29 cellular contexts compared by ENCODE assay signal in genomic region chr10:122245897-122246296, GRCh38. TPM values are rescaled to one million over a fixed set of nuclear protein-coding genes. Genes with fewer than 3 reads are reported as not detected.
"Had no signal": no experiment of that assay in that cellular context is flagged by ENCODE, and none has a peak within 500 bp of the region (broad histone marks: within the 10 kb centered on the region; RNA-seq: fewer than 3 reads in every experiment).

No MANE protein-coding gene starts in this region.

- H3K4me1 ChIP-seq: SJCRH30 had no signal

- H3K36me3 Mint-ChIP-seq: activated naive CD8-positive, alpha-beta T cell treated with anti-CD3 and anti-CD28 coated beads for 36 hours had no signal

- H3K9me3 Mint-ChIP-seq: activated CD4-positive, alpha-beta T cell treated with anti-CD3 and anti-CD28 coated beads, Interleukin-2, amount 10 ng/mL, durations not matched to agents 24 days and 14 days; activated CD8-positive, alpha-beta T cell treated with anti-CD3 and anti-CD28 coated beads for 36 hours; activated naive CD8-positive, alpha-beta T cell treated with anti-CD3 and anti-CD28 coated beads for 36 hours; activated T-cell treated with anti-CD3 and anti-CD28 coated beads, Interleukin-2, amount 50 U/mL, for 72 hours; activated T-helper 17 cell treated with anti-CD3 and anti-CD28 coated beads, Interleukin-2, amount 50 U/mL, for 72 hours had no signal

- H3K27me3 Mint-ChIP-seq: activated CD4-positive, alpha-beta T cell treated with anti-CD3 and anti-CD28 coated beads, Interleukin-2, amount 10 ng/mL, durations not matched to agents 24 days and 14 days; activated CD8-positive, alpha-beta T cell treated with anti-CD3 and anti-CD28 coated beads for 36 hours; activated naive CD8-positive, alpha-beta T cell treated with anti-CD3 and anti-CD28 coated beads for 36 hours had no signal

- H3K9me3 ChIP-seq: MG63, SJCRH30 had no signal

- DNase-seq: activated CD4-positive, alpha-beta T cell treated with anti-CD3 and anti-CD28 coated beads, Interleukin-2, amount 10 ng/mL, durations not matched to agents 24 days and 14 days; activated CD4-positive, alpha-beta T cell treated with anti-CD3 and anti-CD28 coated beads, Interleukin-2, amount 50 U/mL, for 4 hours; activated CD8-positive, alpha-beta T cell treated with anti-CD3 and anti-CD28 coated beads for 36 hours; activated effector memory CD4-positive, alpha-beta T cell treated with anti-CD3 and anti-CD28 coated beads, Interleukin-2, amount 50 U/mL, for 16 hours; activated naive CD4-positive, alpha-beta T cell; activated naive CD4-positive, alpha-beta T cell treated with anti-CD3 and anti-CD28 coated beads, Interleukin-2, amount 50 U/mL, for 16 hours; activated naive CD8-positive, alpha-beta T cell treated with anti-CD3 and anti-CD28 coated beads for 36 hours; activated T-cell treated with anti-CD3 and anti-CD28 coated beads, Interleukin-2, amount 50 U/mL, for 1 hour; activated T-cell treated with anti-CD3 and anti-CD28 coated beads, Interleukin-2, amount 50 U/mL, for 72 hours; amniotic stem cell; aorta; brain microvascular endothelial cell; Kasumi-1; KG1; MG63; MV-4-11; NCI-H1092; NCI-H1694 treated with DMSO at 0.1 percent for 48 hours; NCI-H524 treated with DMSO at 0.1 percent for 48 hours; SHP77; SJCRH30; T1000 had no signal

- ATAC-seq: activated CD8-positive, alpha-beta T cell treated with anti-CD3 and anti-CD28 coated beads for 36 hours; activated T-cell treated with anti-CD3 and anti-CD28 coated beads, Interleukin-2, amount 50 U/mL, for 72 hours; activated T-helper 17 cell treated with anti-CD3 and anti-CD28 coated beads, Interleukin-2, amount 50 U/mL, for 72 hours; Panc1 had no signal

- H3K27ac ChIP-seq: brain microvascular endothelial cell, SJCRH30, SK-N-MC had no signal

- H3K4me3 ChIP-seq: MG63, SJCRH30, SK-N-MC had no signal

- H3K4me3 Mint-ChIP-seq: activated CD4-positive, alpha-beta T cell treated with anti-CD3 and anti-CD28 coated beads, Interleukin-2, amount 10 ng/mL, durations not matched to agents 24 days and 14 days; activated CD8-positive, alpha-beta T cell treated with anti-CD3 and anti-CD28 coated beads for 36 hours; activated naive CD8-positive, alpha-beta T cell treated with anti-CD3 and anti-CD28 coated beads for 36 hours; activated T-cell treated with anti-CD3 and anti-CD28 coated beads, Interleukin-2, amount 50 U/mL, for 72 hours; activated T-helper 17 cell treated with anti-CD3 and anti-CD28 coated beads, Interleukin-2, amount 50 U/mL, for 72 hours had no signal

- H3K36me3 ChIP-seq: MG63 had no signal

- H3K4me1 Mint-ChIP-seq: activated CD4-positive, alpha-beta T cell treated with anti-CD3 and anti-CD28 coated beads, Interleukin-2, amount 10 ng/mL, durations not matched to agents 24 days and 14 days; activated naive CD8-positive, alpha-beta T cell treated with anti-CD3 and anti-CD28 coated beads for 36 hours; activated T-helper 17 cell treated with anti-CD3 and anti-CD28 coated beads, Interleukin-2, amount 50 U/mL, for 72 hours had no signal

- H3K27ac Mint-ChIP-seq: activated CD4-positive, alpha-beta T cell treated with anti-CD3 and anti-CD28 coated beads, Interleukin-2, amount 10 ng/mL, durations not matched to agents 24 days and 14 days; activated CD8-positive, alpha-beta T cell treated with anti-CD3 and anti-CD28 coated beads for 36 hours; activated naive CD8-positive, alpha-beta T cell treated with anti-CD3 and anti-CD28 coated beads for 36 hours; activated T-cell treated with anti-CD3 and anti-CD28 coated beads, Interleukin-2, amount 50 U/mL, for 72 hours; activated T-helper 17 cell treated with anti-CD3 and anti-CD28 coated beads, Interleukin-2, amount 50 U/mL, for 72 hours had no signal

- H3K27me3 ChIP-seq: brain microvascular endothelial cell, MG63, SJCRH30 had no signal

RNA-seq across cellular contexts. Expression of gene BTBD16, which starts 25.2 kb away (rescaled TPM):
- total RNA-seq: activated CD4-positive, alpha-beta T cell treated with anti-CD3 and anti-CD28 coated beads, Interleukin-2, amount 10 ng/mL, durations not matched to agents 24 days and 14 days; activated CD8-positive, alpha-beta memory T cell treated with anti-CD3 and anti-CD28 coated beads for 36 hours; activated CD8-positive, alpha-beta T cell treated with anti-CD3 and anti-CD28 coated beads for 36 hours; activated naive CD8-positive, alpha-beta T cell treated with anti-CD3 and anti-CD28 coated beads for 36 hours; activated T-cell treated with anti-CD3 and anti-CD28 coated beads, Interleukin-2, amount 50 U/mL, for 72 hours; activated T-helper 17 cell treated with anti-CD3 and anti-CD28 coated beads, Interleukin-2, amount 50 U/mL, for 72 hours; RPMI7951; SJCRH30; T-helper 1 cell treated with Interleukin-12 subunit alpha and Interleukin-12 subunit beta and Interleukin-4 antibody, amounts not matched to agents 30 ng/mL and 1 ng/mL, for 36 hours; T-helper 2 cell treated with Interferon-gamma antibody and Interleukin-4, amounts not matched to agents 100 ng/mL and 5 ng/mL, for 36 hours had no signal
